In the genomic region with DNA sequence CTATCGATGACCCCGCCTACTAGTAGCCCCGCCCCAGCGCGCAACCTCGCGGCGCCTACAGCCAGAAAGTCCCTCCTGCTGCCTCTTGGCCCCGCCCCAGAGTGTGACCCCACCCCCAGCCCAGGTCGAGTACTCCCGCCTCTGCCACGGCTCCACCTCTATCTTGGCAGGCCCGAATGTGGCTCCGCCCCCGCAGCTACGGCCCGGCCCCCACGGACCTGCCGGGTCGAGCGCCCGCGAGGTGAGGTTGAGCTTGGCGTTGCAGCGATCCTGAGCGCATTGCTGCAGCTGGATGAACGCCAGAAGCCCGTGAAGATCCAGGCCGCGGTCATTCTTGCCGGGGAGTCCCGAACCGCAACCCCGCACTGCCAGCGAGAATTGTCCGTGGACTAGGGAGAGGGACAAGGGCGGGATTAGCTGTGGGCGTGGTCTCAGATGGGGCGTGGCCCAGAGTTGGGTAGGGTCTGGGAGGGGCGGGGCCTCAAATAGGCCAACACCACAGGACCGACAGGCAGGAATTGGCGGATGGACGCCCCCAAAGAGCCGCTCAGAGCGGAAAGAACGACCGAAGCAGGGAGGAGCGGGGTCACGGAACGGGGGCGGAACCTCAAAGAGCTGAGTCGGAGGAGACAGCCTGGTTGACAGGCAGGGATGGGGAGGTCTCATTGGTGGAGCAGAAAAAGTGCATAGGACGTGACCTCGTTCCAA, we compare ENCODE assay signal across 8 cellular contexts. TPM values are rescaled to one million over a fixed set of nuclear protein-coding genes. Genes with fewer than 3 reads are reported as not detected.
DNase-seq lines count a peak whose midpoint lies in the region; ATAC-seq, FAIRE-seq and TF ChIP-seq lines count a peak whose summit lies in the region.

No MANE protein-coding gene starts in this region.

- no peaks in the 10 kb centered on the region for H3K79me2 ChIP-seq in astrocyte (ENCODE audit: insufficient read depth, low read length)

- H3K4me3 Mint-ChIP-seq in astrocyte (ENCODE audit: unreplicated experiment), result peak overlapping the region; percentile 93

- H3K27me3 ChIP-seq in astrocyte (ENCODE audit: insufficient read depth, low read length) (peaks cover 7% of the 10 kb centered on the region), rectal smooth muscle tissue (ENCODE audit: control insufficient read depth, insufficient read depth, low read length) (no peaks in the 10 kb centered on the region), uterus (no peaks in the 10 kb centered on the region)

- intact Hi-C loops in uterus (cut with DNase I; ENCODE audit: low total_unique reads), result loop anchor here (5.0 kb wide), 1 partner anchor 54 kb away; no protein-coding TSS in a partner anchor

- H3K27ac Mint-ChIP-seq in astrocyte (ENCODE audit: unreplicated experiment), result peak overlapping the region; percentile 78

- H3K36me3 ChIP-seq in astrocyte (ENCODE audit: insufficient read depth, low read length), result no peaks in the 10 kb centered on the region
- H3K36me3 ChIP-seq in rectal smooth muscle tissue (ENCODE audit: control insufficient read depth, insufficient read depth, low read length), result no peaks in the 10 kb centered on the region
- no peaks in the 10 kb centered on the region for H3K36me3 ChIP-seq in uterus

- H3K4me3 ChIP-seq in astrocyte (ENCODE audit: insufficient read depth, low read depth, low read length) (peak overlapping the region; percentile 62), rectal smooth muscle tissue (ENCODE audit: low read length) (peak overlapping the region; percentile 91), uterus (peak overlapping the region; percentile 62 to 65)

- FAIRE-seq in GM12891 (lab: Jason Lieb, UNC) (peak; percentile 95), astrocyte (lab: Jason Lieb, UNC) (no peak)

- peak overlapping the region; percentile 32 for H3K9ac ChIP-seq in astrocyte (ENCODE audit: low read length)
- H3K9ac ChIP-seq in rectal smooth muscle tissue (ENCODE audit: low read length), result peak overlapping the region; percentile 34

- DNase-seq in GM12891 (ENCODE audit: insufficient read length, low spot score) (peak; percentile 96), NCI-H1417 (lab: John Stamatoyannopoulos, UW) (peak; percentile 63 to 96 (median 93)), T-helper 22 cell (ENCODE audit: low read depth) (peak; percentile 99), astrocyte (ENCODE audit: low read depth) (peak; percentile 62), hepatic stellate cell (ENCODE audit: low spot score) (peak; percentile 96), uterus (peak; percentile 98)

- no peaks in the 10 kb centered on the region for H3K9me3 Mint-ChIP-seq in astrocyte (ENCODE audit: unreplicated experiment)

- H3K27me3 Mint-ChIP-seq in astrocyte (ENCODE audit: low read depth, unreplicated experiment), result peaks cover 36% of the 10 kb centered on the region

- peak; percentile 82 for ATAC-seq in HG02763 (IDR thresholded peaks at IDR 0.05; ENCODE audit: unreplicated experiment)

- peak overlapping the region; percentile 86 for H3K4me2 ChIP-seq in astrocyte (ENCODE audit: low read length)

- H3K27ac ChIP-seq in astrocyte (ENCODE audit: low read depth, low read length) (no peak overlapping the region), rectal smooth muscle tissue (ENCODE audit: low read depth, low read length) (peak overlapping the region; percentile 94), uterus (peak overlapping the region; percentile 77 to 90)

- H3K4me1 ChIP-seq in astrocyte (ENCODE audit: insufficient read depth, low read length) (peaks cover 17% of the 10 kb centered on the region), rectal smooth muscle tissue (ENCODE audit: control insufficient read depth, insufficient read depth, low read length) (peaks cover 5% of the 10 kb centered on the region), uterus (peaks cover 0 to 8% of the 10 kb centered on the region in 2 donors)

- H2AFZ ChIP-seq in astrocyte (ENCODE audit: low read depth, low read length), result peak overlapping the region; percentile 98

- TF ChIP-seq POLR2A in GM12891 (IDR thresholded peaks at IDR 0.05; ENCODE audit: low read depth, low read length) (no peak), uterus (IDR thresholded peaks at IDR 0.05) (peak in 1 of 2 donors; percentile 53)

- H3K4me1 Mint-ChIP-seq in astrocyte (ENCODE audit: low read depth, unreplicated experiment), result no peaks in the 10 kb centered on the region

- H4K20me1 ChIP-seq in astrocyte (ENCODE audit: insufficient read depth, low read length), result no peaks in the 10 kb centered on the region

- peaks cover 2% of the 10 kb centered on the region for H3K36me3 Mint-ChIP-seq in astrocyte (ENCODE audit: low read depth, unreplicated experiment)

- H3K9me3 ChIP-seq in astrocyte (ENCODE audit: insufficient read depth, low read depth, low read length) (peaks cover 6% of the 10 kb centered on the region), uterus (no peaks in the 10 kb centered on the region)

- no peak for TF ChIP-seq CTCF in astrocyte (IDR thresholded peaks at IDR 0.05; ENCODE audit: insufficient read depth, low read depth, low read length)
- TF ChIP-seq CTCF in uterus (IDR thresholded peaks at IDR 0.05), result no peak

TF ChIP-seq in GM12891, 5 proteins besides CTCF, POLR2A, EP300 and RAD21:
- TF ChIP-seq SPI1 (IDR thresholded peaks at IDR 0.05; ENCODE audit: low read depth, low read length), result no peak
- TF ChIP-seq POU2F2 (IDR thresholded peaks at IDR 0.05; ENCODE audit: low read depth, low read length), result no peak

RNA-seq across cellular contexts. Expression of a gene that starts 1.9 kb away (rescaled TPM):
- polyA plus RNA-seq in GM12891 (2012; ENCODE audit: low read depth, missing spikeins), result 0.87 TPM
- total RNA-seq in astrocyte (0.22 and 0.54 TPM in 2 replicates), uterus (1 to 10 TPM in 1 of 4 donors, under 1 TPM in 1, not detected in 2; 0.28 to 2.4 TPM)

RNA-seq across cellular contexts. Expression of a gene that starts 41.0 kb away (rescaled TPM):
- 13.1 TPM for polyA plus RNA-seq in GM12891 (2012; ENCODE audit: low read depth, missing spikeins)
- total RNA-seq in astrocyte (13.4 and 14.0 TPM in 2 replicates), uterus (10 to 100 TPM in 2 of 4 donors, under 1 TPM in 2; 0.51 to 27.1 (median 6.1) TPM)

RNA-seq across cellular contexts. Expression of a gene that starts 48.8 kb away (rescaled TPM):
- polyA plus RNA-seq in GM12891 (2012; ENCODE audit: low read depth, missing spikeins), result not detected
- total RNA-seq in astrocyte, result not detected in 2 replicates
- total RNA-seq in uterus, result not detected
